In genomic region chr2:173862612-173863217, GRCh38 we compare ENCODE assay signal across 23 cellular contexts.
"Had no signal": no experiment of that assay in that cellular context is flagged by ENCODE, and none has a peak within 500 bp of the region (broad histone marks: within the 10 kb centered on the region; RNA-seq: fewer than 3 reads in every experiment).

No MANE protein-coding gene starts in this region.

- H3K27ac Mint-ChIP-seq: activated B cell treated with CpG ODN at 0.5 μM for 24 hours; activated CD4-positive, alpha-beta T cell treated with anti-CD3 and anti-CD28 coated beads for 36 hours; activated naive CD8-positive, alpha-beta T cell; activated T-cell treated with anti-CD3 and anti-CD28 coated beads, Interleukin-2, amount 50 U/mL, for 24 hours; activated T-helper 17 cell treated with anti-CD3 and anti-CD28 coated beads, Interleukin-2, amount 50 U/mL, for 72 hours; dendritic cell treated with granulocyte-macrophage colony-stimulating factor and Interleukin-4, amounts not matched to agents 40 ng/mL and 50 ng/mL, for 4 days; naive B cell; type B pancreatic cell had no signal

- H3K9me3 ChIP-seq: mucosa of descending colon, spleen, thoracic aorta had no signal

- ATAC-seq: activated CD4-positive, alpha-beta T cell treated with anti-CD3 and anti-CD28 coated beads for 36 hours; activated T-helper 17 cell treated with anti-CD3 and anti-CD28 coated beads, Interleukin-2, amount 50 U/mL, for 72 hours; mucosa of descending colon had no signal

- H3K4me3 ChIP-seq: mucosa of descending colon, spleen, thoracic aorta had no signal

- H3K36me3 Mint-ChIP-seq: activated naive CD8-positive, alpha-beta T cell; type B pancreatic cell had no signal

- H3K4me1 Mint-ChIP-seq: activated CD4-positive, alpha-beta T cell treated with anti-CD3 and anti-CD28 coated beads for 36 hours had no signal

- H3K9me3 Mint-ChIP-seq: activated B cell treated with CpG ODN at 0.5 μM for 24 hours; activated T-cell treated with anti-CD3 and anti-CD28 coated beads, Interleukin-2, amount 50 U/mL, for 24 hours; activated T-helper 17 cell treated with anti-CD3 and anti-CD28 coated beads, Interleukin-2, amount 50 U/mL, for 72 hours; dendritic cell treated with granulocyte-macrophage colony-stimulating factor and Interleukin-4, amounts not matched to agents 40 ng/mL and 50 ng/mL, for 4 days; naive B cell; type B pancreatic cell had no signal

- DNase-seq: activated B cell treated with CpG ODN at 0.5 μM for 24 hours; activated CD4-positive, alpha-beta T cell treated with anti-CD3 and anti-CD28 coated beads for 36 hours; activated CD4-positive, alpha-beta T cell treated with anti-CD3 and anti-CD28 coated beads, Interleukin-2, amount 50 U/mL, for 4 hours; activated CD8-positive, alpha-beta memory T cell treated with anti-CD3 and anti-CD28 coated beads for 24 hours; activated CD8-positive, alpha-beta memory T cell treated with anti-CD3 and anti-CD28 coated beads, Interleukin-2, amount 50 U/mL, for 4 hours; activated T-cell treated with anti-CD3 and anti-CD28 coated beads, Interleukin-2, amount 50 U/mL, for 24 hours; amniotic stem cell; effector CD4-positive, alpha-beta T cell; erythroblast; hippocampal formation; kidney glomerular epithelial cell; mesenchymal stem cell; mucosa of descending colon; naive B cell; spleen; stimulated activated CD4-positive, alpha-beta T cell treated with anti-CD3 and anti-CD28 coated beads, Interleukin-4, amount 100 ng/mL, for 1 hour; stimulated activated naive CD4-positive, alpha-beta T cell; T-helper 9 cell had no signal

- H3K36me3 ChIP-seq: spleen, thoracic aorta had no signal

- H3K4me3 Mint-ChIP-seq: activated B cell treated with CpG ODN at 0.5 μM for 24 hours; activated CD4-positive, alpha-beta T cell treated with anti-CD3 and anti-CD28 coated beads for 36 hours; activated naive CD8-positive, alpha-beta T cell; activated T-cell treated with anti-CD3 and anti-CD28 coated beads, Interleukin-2, amount 50 U/mL, for 24 hours; activated T-helper 17 cell treated with anti-CD3 and anti-CD28 coated beads, Interleukin-2, amount 50 U/mL, for 72 hours; dendritic cell treated with granulocyte-macrophage colony-stimulating factor and Interleukin-4, amounts not matched to agents 40 ng/mL and 50 ng/mL, for 4 days; naive B cell; type B pancreatic cell had no signal

- H3K27ac ChIP-seq: spleen, thoracic aorta had no signal
